11 cellular contexts compared by ENCODE assay signal in the genomic region with DNA sequence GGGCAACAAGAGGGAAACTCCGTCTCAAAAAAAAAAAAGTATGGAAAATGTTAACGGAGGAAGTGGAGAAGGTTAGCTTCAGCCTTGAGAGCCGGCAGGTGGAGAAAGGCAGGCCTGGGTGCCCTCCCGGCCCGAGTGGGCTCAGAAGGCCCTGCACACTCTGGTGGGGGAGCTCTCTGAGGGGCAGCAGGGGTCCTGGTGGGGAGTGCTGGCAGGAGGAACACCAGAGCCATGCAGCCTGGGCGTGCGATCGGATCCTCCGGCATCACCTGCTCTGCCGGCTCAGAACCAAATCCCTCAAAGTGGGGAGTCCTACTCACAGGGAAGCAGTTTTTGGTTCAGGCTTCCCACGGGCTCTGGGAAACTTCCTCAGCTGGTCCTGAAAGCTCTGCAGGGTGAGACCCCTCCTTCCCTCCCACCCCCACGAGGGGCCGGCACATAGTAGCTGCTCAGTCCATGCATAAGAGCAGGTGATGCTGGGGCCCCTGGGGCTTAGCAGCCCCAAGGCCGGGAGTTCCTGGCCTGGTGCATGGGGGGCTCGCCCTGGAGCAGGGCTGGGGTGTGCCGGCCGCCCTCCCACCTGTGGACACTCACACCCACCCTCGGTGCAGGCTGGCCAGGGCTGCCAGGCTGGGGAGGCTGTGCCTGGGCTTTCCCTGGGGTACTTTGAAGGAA. TPM values are rescaled to one million over a fixed set of nuclear protein-coding genes. Genes with fewer than 3 reads are reported as not detected.
DNase-seq lines count a peak whose midpoint lies in the region; ATAC-seq and TF ChIP-seq lines count a peak whose summit lies in the region.
"Had no signal": no experiment of that assay in that cellular context is flagged by ENCODE, and none has a peak within 500 bp of the region (broad histone marks: within the 10 kb centered on the region; RNA-seq: fewer than 3 reads in every experiment).

No MANE protein-coding gene starts in this region.

- H3K27ac ChIP-seq in colonic mucosa = no peak overlapping the region

- intact Hi-C loops in colonic mucosa (cut with DNase I) = no loop called here

- H3K4me3 ChIP-seq in colonic mucosa = peak overlapping the region; percentile 73

- no peak for DNase-seq in activated T-cell treated with anti-CD3 and anti-CD28 coated beads, Interleukin-2, amount 50 U/mL, for 24 hours
- no peak for DNase-seq in activated T-cell treated with anti-CD3 and anti-CD28 coated beads, Interleukin-2, amount 50 U/mL, for 72 hours
- DNase-seq in colonic mucosa (no peak), type B pancreatic cell (ENCODE audit: extremely low spot score, unreplicated experiment) (no peak), left lobe of liver (ENCODE audit: low spot score) (no peak), GOT3 (lab: John Stamatoyannopoulos, UW) (no peak)
- DNase-seq in naive thymus-derived CD8-positive, alpha-beta T cell = no peak
- DNase-seq: effector CD8-positive, alpha-beta T cell; NCI-H345; RPMI8226 had no signal

- peaks cover 2% of the 10 kb centered on the region for H3K4me1 Mint-ChIP-seq in activated T-cell treated with anti-CD3 and anti-CD28 coated beads, Interleukin-2, amount 50 U/mL, for 24 hours (ENCODE audit: low read depth)
- no peaks in the 10 kb centered on the region for H3K4me1 Mint-ChIP-seq in activated T-cell treated with anti-CD3 and anti-CD28 coated beads, Interleukin-2, amount 50 U/mL, for 72 hours (ENCODE audit: low read depth)
- peaks cover 0 to 9% (median 2%) of the 10 kb centered on the region in 4 donors for H3K4me1 Mint-ChIP-seq in naive thymus-derived CD8-positive, alpha-beta T cell
- no peaks in the 10 kb centered on the region for H3K4me1 Mint-ChIP-seq in type B pancreatic cell (ENCODE audit: unreplicated experiment)

- no peaks in the 10 kb centered on the region for H3K9me3 ChIP-seq in colonic mucosa

- no peaks in the 10 kb centered on the region for H3K27me3 ChIP-seq in colonic mucosa

- no peak for TF ChIP-seq CTCF in colonic mucosa (IDR thresholded peaks at IDR 0.05)
- TF ChIP-seq CTCF in type B pancreatic cell (conservative IDR thresholded peaks at IDR 0.05) = no peak

- H3K27me3 Mint-ChIP-seq in activated T-cell treated with anti-CD3 and anti-CD28 coated beads, Interleukin-2, amount 50 U/mL, for 24 hours = no peaks in the 10 kb centered on the region
- no peaks in the 10 kb centered on the region for H3K27me3 Mint-ChIP-seq in activated T-cell treated with anti-CD3 and anti-CD28 coated beads, Interleukin-2, amount 50 U/mL, for 72 hours (ENCODE audit: low read depth)
- no peaks in the 10 kb centered on the region for H3K27me3 Mint-ChIP-seq in naive thymus-derived CD8-positive, alpha-beta T cell
- H3K27me3 Mint-ChIP-seq in type B pancreatic cell = no peaks in the 10 kb centered on the region

- H3K9me3 Mint-ChIP-seq in activated T-cell treated with anti-CD3 and anti-CD28 coated beads, Interleukin-2, amount 50 U/mL, for 24 hours = peaks cover 21% of the 10 kb centered on the region
- H3K9me3 Mint-ChIP-seq in activated T-cell treated with anti-CD3 and anti-CD28 coated beads, Interleukin-2, amount 50 U/mL, for 72 hours = peaks cover 11 to 17% of the 10 kb centered on the region in 2 donors
- peaks cover 0 to 16% (median 5%) of the 10 kb centered on the region in 9 donors for H3K9me3 Mint-ChIP-seq in naive thymus-derived CD8-positive, alpha-beta T cell
- H3K9me3 Mint-ChIP-seq in type B pancreatic cell = no peaks in the 10 kb centered on the region

- H3K27ac Mint-ChIP-seq in activated T-cell treated with anti-CD3 and anti-CD28 coated beads, Interleukin-2, amount 50 U/mL, for 24 hours = no peak overlapping the region
- no peak overlapping the region for H3K27ac Mint-ChIP-seq in activated T-cell treated with anti-CD3 and anti-CD28 coated beads, Interleukin-2, amount 50 U/mL, for 72 hours
- peak overlapping the region in 1 of 10 donors; percentile 45 for H3K27ac Mint-ChIP-seq in naive thymus-derived CD8-positive, alpha-beta T cell
- peak overlapping the region; percentile 48 for H3K27ac Mint-ChIP-seq in type B pancreatic cell

- peaks cover 41% of the 10 kb centered on the region for H3K36me3 Mint-ChIP-seq in activated T-cell treated with anti-CD3 and anti-CD28 coated beads, Interleukin-2, amount 50 U/mL, for 24 hours (ENCODE audit: low read depth)
- peaks cover 17 to 28% of the 10 kb centered on the region in 2 donors for H3K36me3 Mint-ChIP-seq in activated T-cell treated with anti-CD3 and anti-CD28 coated beads, Interleukin-2, amount 50 U/mL, for 72 hours (ENCODE audit: insufficient read depth in 2 of 2)
- H3K36me3 Mint-ChIP-seq in naive thymus-derived CD8-positive, alpha-beta T cell = peaks cover 17 to 28% (median 23%) of the 10 kb centered on the region in 3 donors
- H3K36me3 Mint-ChIP-seq in type B pancreatic cell = peaks cover 31% of the 10 kb centered on the region

- ATAC-seq in activated T-cell treated with anti-CD3 and anti-CD28 coated beads, Interleukin-2, amount 50 U/mL, for 72 hours (replicated peaks in 1 of 2) = no peak
- ATAC-seq in naive thymus-derived CD8-positive, alpha-beta T cell = no peak
- ATAC-seq in HG03460 (IDR thresholded peaks at IDR 0.05; ENCODE audit: unreplicated experiment) = no peak
- ATAC-seq in left lobe of liver = no peak

- H3K36me3 ChIP-seq in colonic mucosa = peaks cover 5% of the 10 kb centered on the region

- POLR2A ChIA-PET in naive thymus-derived CD8-positive, alpha-beta T cell (lab: Charles Lee) = no interaction called here

- peak overlapping the region; percentile 57 to 90 for H3K9ac ChIP-seq in colonic mucosa (ENCODE audit: low read depth in 2 of 2, low read length in 2 of 2)

- no peaks in the 10 kb centered on the region for H3K4me1 ChIP-seq in colonic mucosa

- peak overlapping the region; percentile 55 for H3K4me3 Mint-ChIP-seq in activated T-cell treated with anti-CD3 and anti-CD28 coated beads, Interleukin-2, amount 50 U/mL, for 24 hours
- H3K4me3 Mint-ChIP-seq in activated T-cell treated with anti-CD3 and anti-CD28 coated beads, Interleukin-2, amount 50 U/mL, for 72 hours = no peak overlapping the region
- peak overlapping the region in 7 of 10 donors; percentile 10 to 74 (median 64) for H3K4me3 Mint-ChIP-seq in naive thymus-derived CD8-positive, alpha-beta T cell
- H3K4me3 Mint-ChIP-seq in type B pancreatic cell = peak overlapping the region; percentile 84

RNA-seq across cellular contexts. Expression of gene FN3K, which starts 1.2 kb away (rescaled TPM):
- total RNA-seq in activated T-cell treated with anti-CD3 and anti-CD28 coated beads, Interleukin-2, amount 50 U/mL, for 72 hours = 1 to 10 TPM; 3.5 to 4.3 TPM
- total RNA-seq in colonic mucosa (10 to 100 TPM; 46.9 to 69.5 TPM), type B pancreatic cell (ENCODE audit: low replicate concordance) (30.3 and 31.3 TPM in 2 replicates), left lobe of liver (64.1 TPM)
- total RNA-seq in naive thymus-derived CD8-positive, alpha-beta T cell = 10 to 100 TPM; 10.3 to 12.7 TPM
- polyA plus RNA-seq in naive thymus-derived CD8-positive, alpha-beta T cell = under 1 TPM; 0.40 to 0.88 (median 0.43) TPM

RNA-seq across cellular contexts. Expression of gene TBCD, which starts 15.2 kb away (rescaled TPM):
- total RNA-seq in activated T-cell treated with anti-CD3 and anti-CD28 coated beads, Interleukin-2, amount 50 U/mL, for 72 hours = 100 to 1,000 TPM; 112 to 134 TPM
- total RNA-seq in colonic mucosa (100 to 1,000 TPM in 1 of 2 donors, 10 to 100 TPM in 1; 49.2 to 101 TPM), type B pancreatic cell (ENCODE audit: low replicate concordance) (65.4 and 104 TPM in 2 replicates), left lobe of liver (46.2 TPM)
- 100 to 1,000 TPM; 155 to 170 TPM for total RNA-seq in naive thymus-derived CD8-positive, alpha-beta T cell
- 10 to 100 TPM; 41.2 to 91.9 (median 53.9) TPM for polyA plus RNA-seq in naive thymus-derived CD8-positive, alpha-beta T cell

RNA-seq across cellular contexts. Expression of gene FN3KRP, which starts 20.1 kb away (rescaled TPM):
- total RNA-seq in activated T-cell treated with anti-CD3 and anti-CD28 coated beads, Interleukin-2, amount 50 U/mL, for 72 hours = 10 to 100 TPM; 39.6 to 47.8 TPM
- total RNA-seq in colonic mucosa (10 to 100 TPM; 34.4 to 52.5 TPM), type B pancreatic cell (ENCODE audit: low replicate concordance) (36.5 and 42.5 TPM in 2 replicates), left lobe of liver (14.0 TPM)
- total RNA-seq in naive thymus-derived CD8-positive, alpha-beta T cell = 10 to 100 TPM; 42.8 to 43.6 TPM
- 10 to 100 TPM; 28.6 to 46.2 (median 33.9) TPM for polyA plus RNA-seq in naive thymus-derived CD8-positive, alpha-beta T cell

RNA-seq across cellular contexts. Expression of gene RAB40B, which starts 38.1 kb away (rescaled TPM):
- 1 to 10 TPM; 2.5 to 3.1 TPM for total RNA-seq in activated T-cell treated with anti-CD3 and anti-CD28 coated beads, Interleukin-2, amount 50 U/mL, for 72 hours
- total RNA-seq in colonic mucosa = 10 to 100 TPM; 34.7 to 35.8 TPM
- total RNA-seq in naive thymus-derived CD8-positive, alpha-beta T cell = 1 to 10 TPM; 5.0 to 6.1 TPM
- 1 to 10 TPM; 1.4 to 2.7 (median 1.7) TPM for polyA plus RNA-seq in naive thymus-derived CD8-positive, alpha-beta T cell
- 16.7 and 18.9 TPM in 2 replicates for total RNA-seq in type B pancreatic cell (ENCODE audit: low replicate concordance)
- 12.9 TPM for total RNA-seq in left lobe of liver

Comparison
In these comparisons a context has a peak if more than half of its experiments do, and no peak if none do; other contexts are left out.
1. H3K4me3 Mint-ChIP-seq: peak in activated T-cell treated with anti-CD3 and anti-CD28 coated beads, Interleukin-2, amount 50 U/mL, for 24 hours (single experiment), naive thymus-derived CD8-positive, alpha-beta T cell (7 of 10) and type B pancreatic cell (single experiment); none in activated T-cell treated with anti-CD3 and anti-CD28 coated beads, Interleukin-2, amount 50 U/mL, for 72 hours (0 of 2).